ENCODE assay signal across 11 cellular contexts in the genomic region with DNA sequence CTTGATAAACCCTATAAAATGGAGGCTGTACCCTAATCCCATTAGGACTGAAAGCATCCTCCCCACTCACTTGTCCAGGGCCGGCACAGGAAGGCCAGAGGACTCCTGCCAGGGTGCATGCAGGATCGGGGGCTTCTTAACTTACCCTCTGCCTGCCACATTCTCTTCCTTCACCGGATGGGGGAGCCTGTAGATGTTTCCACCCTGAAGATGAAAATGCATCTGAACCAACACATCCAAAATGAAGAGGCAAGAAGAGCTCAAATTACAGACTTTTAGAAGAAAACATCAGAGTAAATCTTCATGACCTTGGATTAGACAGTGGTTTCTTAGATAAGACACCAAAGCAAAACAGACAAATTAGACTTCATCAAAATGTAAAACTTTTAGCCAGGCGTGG. TPM values are rescaled to one million over a fixed set of nuclear protein-coding genes. Genes with fewer than 3 reads are reported as not detected.
DNase-seq lines count a peak whose midpoint lies in the region; ATAC-seq, FAIRE-seq and TF ChIP-seq lines count a peak whose summit lies in the region.
"Had no signal": no experiment of that assay in that cellular context is flagged by ENCODE, and none has a peak within 500 bp of the region (broad histone marks: within the 10 kb centered on the region; RNA-seq: fewer than 3 reads in every experiment).

No MANE protein-coding gene starts in this region.

- H3K36me3 Mint-ChIP-seq in activated T-cell treated with anti-CD3 and anti-CD28 coated beads, Interleukin-2, amount 50 U/mL, for 4 hours (ENCODE audit: insufficient read depth): no peaks in the 10 kb centered on the region

- no peaks in the 10 kb centered on the region for H3K9me2 ChIP-seq in hepatocyte (replicated peaks; ENCODE audit: insufficient read depth)

- no peak overlapping the region for H3K4me3 ChIP-seq in hepatocyte
- H3K4me3 ChIP-seq: colonic mucosa had no signal

- FAIRE-seq in GM18507 (lab: Jason Lieb, UNC): peak; percentile 67
- FAIRE-seq in TTC549 (lab: Jason Lieb, UNC): peak; percentile 86

- H3K9me3 Mint-ChIP-seq in activated T-cell treated with anti-CD3 and anti-CD28 coated beads, Interleukin-2, amount 50 U/mL, for 4 hours: no peaks in the 10 kb centered on the region

- no peaks in the 10 kb centered on the region for H3K27me3 ChIP-seq in hepatocyte

- H3K9me3 ChIP-seq in hepatocyte (ENCODE audit: low read depth): no peaks in the 10 kb centered on the region
- H3K9me3 ChIP-seq: colonic mucosa had no signal

- H3K27ac ChIP-seq in 22Rv1 (no peak overlapping the region), hepatocyte (peak overlapping the region; percentile 65)
- H3K27ac ChIP-seq: colonic mucosa had no signal

- H3K36me3 ChIP-seq in hepatocyte (replicated peaks; ENCODE audit: insufficient read depth, low read depth): no peaks in the 10 kb centered on the region
- H3K36me3 ChIP-seq: colonic mucosa had no signal

- H4K20me1 ChIP-seq in hepatocyte (ENCODE audit: insufficient read depth, poor library complexity, severe bottlenecking): no peaks in the 10 kb centered on the region

- H3K4me1 Mint-ChIP-seq in activated T-cell treated with anti-CD3 and anti-CD28 coated beads, Interleukin-2, amount 50 U/mL, for 4 hours (ENCODE audit: low read depth): peaks cover 20% of the 10 kb centered on the region

- peaks cover 12% of the 10 kb centered on the region for H3K27me3 Mint-ChIP-seq in activated T-cell treated with anti-CD3 and anti-CD28 coated beads, Interleukin-2, amount 50 U/mL, for 4 hours (ENCODE audit: low read depth)

- H3K79me2 ChIP-seq in hepatocyte: no peaks in the 10 kb centered on the region

- H3K4me2 ChIP-seq in hepatocyte: no peak overlapping the region

- TF ChIP-seq CTCF in 22Rv1 (IDR thresholded peaks at IDR 0.05) (0 out of 2 replicates have a peak, but pooled peaks have one; percentile 15), hepatocyte (IDR thresholded peaks at IDR 0.05; ENCODE audit: poor library complexity) (peak; percentile 37)

- no peaks in the 10 kb centered on the region for H3K4me1 ChIP-seq in hepatocyte (ENCODE audit: insufficient read depth)
- H3K4me1 ChIP-seq: colonic mucosa had no signal

- DNase-seq in GM18507 (ENCODE audit: extremely low spot score, insufficient read length, low read depth) (no peak), hepatocyte (ENCODE audit: low spot score) (no peak), NOMO-1 (lab: John Stamatoyannopoulos, UW; ENCODE audit: unreplicated experiment in 2 of 2) (no peak), SW 1271 (lab: John Stamatoyannopoulos, UW) (no peak), NCI-H2081 treated with DMSO at 0.1 percent for 48 hours (lab: John Stamatoyannopoulos, UW) (no peak)
- DNase-seq in activated T-cell treated with anti-CD3 and anti-CD28 coated beads, Interleukin-2, amount 50 U/mL, for 4 hours: no peak
- DNase-seq: colonic mucosa, DMS153, NCI-H1105 had no signal

- H2AFZ ChIP-seq in hepatocyte: no peak overlapping the region

- H3K4me3 Mint-ChIP-seq in activated T-cell treated with anti-CD3 and anti-CD28 coated beads, Interleukin-2, amount 50 U/mL, for 4 hours: no peak overlapping the region

- no peak for ATAC-seq in activated T-cell treated with anti-CD3 and anti-CD28 coated beads, Interleukin-2, amount 50 U/mL, for 4 hours

- WGBS in hepatocyte (ENCODE audit: low lambda C conversion rate, missing lambda C conversion rate): 44% methylated on average over 4 of the region's 4 CpGs

RNA-seq across cellular contexts. Expression of a gene that starts 25.9 kb away (rescaled TPM):
- total RNA-seq in hepatocyte: 89.8 and 106 TPM in 2 replicates
- polyA plus RNA-seq in hepatocyte: 192 and 229 TPM in 2 replicates
- total RNA-seq in activated T-cell treated with anti-CD3 and anti-CD28 coated beads, Interleukin-2, amount 50 U/mL, for 4 hours: 100 to 1,000 TPM in 2 of 3 donors, 10 to 100 TPM in 1; 94.5 to 106 (median 106) TPM

RNA-seq across cellular contexts. Expression of a gene that starts 32.2 kb away (rescaled TPM):
- total RNA-seq in hepatocyte: 0.43 TPM in 1 of 2 replicates, not detected in the other
- 0.05 and 0.84 TPM in 2 replicates for polyA plus RNA-seq in hepatocyte
- total RNA-seq in activated T-cell treated with anti-CD3 and anti-CD28 coated beads, Interleukin-2, amount 50 U/mL, for 4 hours: under 1 TPM; 0.11 to 0.22 (median 0.13) TPM

RNA-seq across cellular contexts. Expression of a gene that starts 56.7 kb away (rescaled TPM):
- 8.3 and 10.1 TPM in 2 replicates for total RNA-seq in hepatocyte
- polyA plus RNA-seq in hepatocyte: 22.6 and 25.4 TPM in 2 replicates
- 10 to 100 TPM; 12.3 to 17.4 (median 14.9) TPM for total RNA-seq in activated T-cell treated with anti-CD3 and anti-CD28 coated beads, Interleukin-2, amount 50 U/mL, for 4 hours
